In the genomic region with DNA sequence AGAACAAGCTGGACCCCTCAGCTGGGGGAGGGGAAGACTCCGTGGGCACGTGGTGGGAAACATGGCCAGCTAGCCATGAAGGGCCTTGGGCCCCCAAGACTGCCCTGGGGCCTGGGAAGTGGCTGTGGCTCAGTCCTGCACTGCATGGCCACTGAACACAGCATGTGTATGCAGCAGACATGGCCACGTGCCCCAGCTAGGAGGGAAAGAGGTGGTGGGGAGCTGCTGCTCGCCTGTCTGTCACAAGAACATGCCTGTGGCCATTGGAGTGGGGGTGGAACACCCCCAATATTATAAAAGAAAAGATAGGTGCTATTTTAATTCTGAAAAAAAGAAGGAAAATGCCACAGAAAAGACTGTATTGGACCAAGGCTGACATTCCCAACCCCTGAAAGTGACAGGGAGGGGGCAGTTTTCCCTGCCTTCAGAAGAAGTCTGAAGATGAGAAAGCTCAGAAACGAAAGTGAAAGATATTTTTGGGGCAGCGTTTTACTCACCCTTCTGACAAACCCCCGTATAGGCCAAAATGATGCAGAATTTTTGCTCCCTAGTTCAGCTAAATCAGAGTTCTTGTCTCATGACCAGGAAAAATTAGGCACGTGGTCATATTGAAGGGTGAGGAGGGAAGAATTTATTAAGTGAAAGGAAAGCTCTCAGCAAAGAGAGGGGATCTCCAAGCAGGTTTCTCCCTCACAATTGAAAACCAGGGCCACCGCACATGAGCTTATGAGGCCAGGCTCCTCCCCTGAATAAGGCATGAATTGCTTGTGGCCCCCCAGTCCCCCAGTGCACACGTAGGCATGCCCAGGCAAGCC, we compare ENCODE assay signal across 14 cellular contexts. TPM values are rescaled to one million over a fixed set of nuclear protein-coding genes. Genes with fewer than 3 reads are reported as not detected.
A peak's percentile ranks its signal among the peaks of the same experiment; 100 is the strongest.
DNase-seq lines count a peak whose midpoint lies in the region; ATAC-seq and TF ChIP-seq lines count a peak whose summit lies in the region.
"Had no signal": no experiment of that assay in that cellular context is flagged by ENCODE, and none has a peak within 500 bp of the region (broad histone marks: within the 10 kb centered on the region; RNA-seq: fewer than 3 reads in every experiment).

No MANE protein-coding gene starts in this region.

- no peak overlapping the region for H2AFZ ChIP-seq in OCI-LY3 (ENCODE audit: low read depth, low read length)

- H3K27ac ChIP-seq in OCI-LY3 (ENCODE audit: low read length): no peak overlapping the region
- H3K27ac ChIP-seq: neutrophil had no signal

- H3K9ac ChIP-seq in OCI-LY3 (ENCODE audit: low read length): no peak overlapping the region

- peaks cover 27% of the 10 kb centered on the region; the same call in 1 of the 2 replicates for H3K9me3 ChIP-seq in OCI-LY3 (ENCODE audit: insufficient read depth, low read length)
- H3K9me3 ChIP-seq: neutrophil had no signal

- peaks cover 4% of the 10 kb centered on the region for H3K36me3 ChIP-seq in OCI-LY3 (replicated peaks; ENCODE audit: low read depth, low read length)
- H3K36me3 ChIP-seq: neutrophil had no signal

- no peaks in the 10 kb centered on the region for H4K20me1 ChIP-seq in OCI-LY3 (ENCODE audit: insufficient read depth, low read length)

- peaks cover 26% of the 10 kb centered on the region for H3K4me1 Mint-ChIP-seq in activated CD8-positive, alpha-beta memory T cell treated with anti-CD3 and anti-CD28 coated beads, Interleukin-2, amount 10 ng/mL, durations not matched to agents 7 days and 5 days
- H3K4me1 Mint-ChIP-seq in activated naive CD8-positive, alpha-beta T cell treated with anti-CD3 and anti-CD28 coated beads, Interleukin-2, amount 50 U/mL, for 24 hours: peaks cover 15% of the 10 kb centered on the region
- H3K4me1 Mint-ChIP-seq in stimulated activated naive CD8-positive, alpha-beta T cell treated with anti-CD3 and anti-CD28 coated beads, Interleukin-15, Interleukin-2, amounts not matched to agents 100 ng/mL and 50 ng/mL, for 24 hours (ENCODE audit: low read depth): peaks cover 19% of the 10 kb centered on the region

- peaks cover 7% of the 10 kb centered on the region; the same call in 1 of the 2 replicates for H3K27me3 ChIP-seq in OCI-LY3 (ENCODE audit: low read depth, low read length)
- H3K27me3 ChIP-seq: neutrophil had no signal

- H3K9me3 Mint-ChIP-seq in activated CD8-positive, alpha-beta memory T cell treated with anti-CD3 and anti-CD28 coated beads, Interleukin-2, amount 10 ng/mL, durations not matched to agents 7 days and 5 days (ENCODE audit: low read depth): peaks cover 18% of the 10 kb centered on the region
- peaks cover 20% of the 10 kb centered on the region for H3K9me3 Mint-ChIP-seq in activated naive CD8-positive, alpha-beta T cell treated with anti-CD3 and anti-CD28 coated beads, Interleukin-2, amount 50 U/mL, for 24 hours
- H3K9me3 Mint-ChIP-seq in stimulated activated naive CD8-positive, alpha-beta T cell treated with anti-CD3 and anti-CD28 coated beads, Interleukin-15, Interleukin-2, amounts not matched to agents 100 ng/mL and 50 ng/mL, for 24 hours: peaks cover 15% of the 10 kb centered on the region

- DNase-seq in activated CD8-positive, alpha-beta memory T cell treated with anti-CD3 and anti-CD28 coated beads, Interleukin-2, amount 10 ng/mL, durations not matched to agents 7 days and 5 days: peak; percentile 64
- DNase-seq in activated CD8-positive, alpha-beta memory T cell treated with anti-CD3 and anti-CD28 coated beads, Interleukin-2, amount 50 U/mL, for 48 hours: no peak
- no peak for DNase-seq in activated naive CD8-positive, alpha-beta T cell treated with anti-CD3 and anti-CD28 coated beads, Interleukin-2, amount 50 U/mL, for 24 hours
- DNase-seq in NCI-H1694 treated with DMSO at 0.1 percent for 48 hours (lab: John Stamatoyannopoulos, UW) (no peak), NCI-H2196 (lab: John Stamatoyannopoulos, UW; ENCODE audit: unreplicated experiment) (no peak)
- DNase-seq in stimulated activated CD8-positive, alpha-beta memory T cell treated with anti-CD3 and anti-CD28 coated beads, Interleukin-4, amount 100 ng/mL, for 48 hours: no peak
- DNase-seq: cerebellar nuclear complex; kidney glomerular epithelial cell; NCI-H1417; NCI-H774; stimulated activated CD4-positive, alpha-beta T cell treated with anti-CD3 and anti-CD28 coated beads, Interleukin-12 subunit alpha, Interleukin-12 subunit beta, amount 100 ng/mL, for 4 hours had no signal

- TF ChIP-seq CTCF in OCI-LY3 (IDR thresholded peaks at IDR 0.05; ENCODE audit: low read depth, low read length): no peak

- H3K79me2 ChIP-seq in OCI-LY3 (ENCODE audit: low read length): no peaks in the 10 kb centered on the region

- CTCF ChIA-PET in activated CD8-positive, alpha-beta memory T cell treated with anti-CD3 and anti-CD28 coated beads, Interleukin-2, amount 10 ng/mL, durations not matched to agents 7 days and 5 days (lab: Charles Lee): interaction anchor here (0.8 to 4.5 kb wide), 15 partner anchors 10 to 134 kb away, joined by 3 to 64 read pairs (median 5); a partner anchor contains a TSS

- H3K4me2 ChIP-seq in OCI-LY3 (ENCODE audit: low read length): peak overlapping the region; percentile 35

- H3K4me1 ChIP-seq in OCI-LY3 (ENCODE audit: low read length): peaks cover 6% of the 10 kb centered on the region; the same call in 1 of the 2 replicates

- H3K4me3 Mint-ChIP-seq in activated CD8-positive, alpha-beta memory T cell treated with anti-CD3 and anti-CD28 coated beads, Interleukin-2, amount 10 ng/mL, durations not matched to agents 7 days and 5 days: peak overlapping the region; percentile 71
- peak overlapping the region; percentile 61 for H3K4me3 Mint-ChIP-seq in activated naive CD8-positive, alpha-beta T cell treated with anti-CD3 and anti-CD28 coated beads, Interleukin-2, amount 50 U/mL, for 24 hours
- peak overlapping the region; percentile 70 for H3K4me3 Mint-ChIP-seq in stimulated activated naive CD8-positive, alpha-beta T cell treated with anti-CD3 and anti-CD28 coated beads, Interleukin-15, Interleukin-2, amounts not matched to agents 100 ng/mL and 50 ng/mL, for 24 hours

- 0 out of 2 replicates have a peak overlapping the region, but pooled peaks have one; percentile 24 for H3K4me3 ChIP-seq in OCI-LY3 (ENCODE audit: low read length)

- H3K27ac Mint-ChIP-seq in activated CD8-positive, alpha-beta memory T cell treated with anti-CD3 and anti-CD28 coated beads, Interleukin-2, amount 10 ng/mL, durations not matched to agents 7 days and 5 days: peak overlapping the region; percentile 93
- H3K27ac Mint-ChIP-seq in activated naive CD8-positive, alpha-beta T cell treated with anti-CD3 and anti-CD28 coated beads, Interleukin-2, amount 50 U/mL, for 24 hours: peak overlapping the region; percentile 85
- peak overlapping the region; percentile 69 for H3K27ac Mint-ChIP-seq in stimulated activated naive CD8-positive, alpha-beta T cell treated with anti-CD3 and anti-CD28 coated beads, Interleukin-15, Interleukin-2, amounts not matched to agents 100 ng/mL and 50 ng/mL, for 24 hours

- peak; percentile 93 for ATAC-seq in activated CD8-positive, alpha-beta memory T cell treated with anti-CD3 and anti-CD28 coated beads, Interleukin-2, amount 10 ng/mL, durations not matched to agents 7 days and 5 days
- ATAC-seq in activated naive CD8-positive, alpha-beta T cell treated with anti-CD3 and anti-CD28 coated beads, Interleukin-2, amount 50 U/mL, for 24 hours: peak; percentile 66

- H3K27me3 Mint-ChIP-seq in activated CD8-positive, alpha-beta memory T cell treated with anti-CD3 and anti-CD28 coated beads, Interleukin-2, amount 10 ng/mL, durations not matched to agents 7 days and 5 days: no peaks in the 10 kb centered on the region
- H3K27me3 Mint-ChIP-seq in activated naive CD8-positive, alpha-beta T cell treated with anti-CD3 and anti-CD28 coated beads, Interleukin-2, amount 50 U/mL, for 24 hours: no peaks in the 10 kb centered on the region
- no peaks in the 10 kb centered on the region for H3K27me3 Mint-ChIP-seq in stimulated activated naive CD8-positive, alpha-beta T cell treated with anti-CD3 and anti-CD28 coated beads, Interleukin-15, Interleukin-2, amounts not matched to agents 100 ng/mL and 50 ng/mL, for 24 hours

- peaks cover 30% of the 10 kb centered on the region for H3K36me3 Mint-ChIP-seq in activated CD8-positive, alpha-beta memory T cell treated with anti-CD3 and anti-CD28 coated beads, Interleukin-2, amount 10 ng/mL, durations not matched to agents 7 days and 5 days
- peaks cover 7% of the 10 kb centered on the region for H3K36me3 Mint-ChIP-seq in activated naive CD8-positive, alpha-beta T cell treated with anti-CD3 and anti-CD28 coated beads, Interleukin-2, amount 50 U/mL, for 24 hours (ENCODE audit: low read depth)
- no peaks in the 10 kb centered on the region for H3K36me3 Mint-ChIP-seq in stimulated activated naive CD8-positive, alpha-beta T cell treated with anti-CD3 and anti-CD28 coated beads, Interleukin-15, Interleukin-2, amounts not matched to agents 100 ng/mL and 50 ng/mL, for 24 hours (ENCODE audit: low read depth)

RNA-seq across cellular contexts. Expression of a gene that starts 35.2 kb away (rescaled TPM):
- total RNA-seq in activated CD8-positive, alpha-beta memory T cell treated with anti-CD3 and anti-CD28 coated beads, Interleukin-2, amount 10 ng/mL, durations not matched to agents 7 days and 5 days: 10 to 100 TPM; 64.4 to 69.2 TPM
